Comparison of ENCODE assay signal across 11 cellular contexts in the genomic region with DNA sequence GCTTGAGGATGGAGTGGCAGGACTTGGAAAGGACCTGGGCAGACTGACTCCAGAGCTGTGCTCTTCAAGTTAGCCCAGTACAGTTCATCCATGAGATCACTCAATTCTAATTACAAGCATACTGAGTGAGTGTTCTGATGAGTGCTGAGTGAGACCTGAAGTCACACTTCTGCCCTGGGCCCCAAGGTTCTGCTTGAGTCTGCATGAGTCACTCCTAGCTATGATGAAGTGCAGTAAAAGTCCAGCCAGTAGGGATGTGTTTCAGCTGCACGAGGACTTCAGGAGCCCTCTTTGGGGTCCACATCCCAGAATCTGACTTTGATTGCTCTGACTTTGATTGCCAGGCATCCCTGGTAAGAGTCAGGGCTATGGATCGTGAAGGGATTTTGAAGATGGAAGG. TPM values are rescaled to one million over a fixed set of nuclear protein-coding genes. Genes with fewer than 3 reads are reported as not detected.
DNase-seq lines count a peak whose midpoint lies in the region; ATAC-seq, FAIRE-seq and TF ChIP-seq lines count a peak whose summit lies in the region.
"Had no signal": no experiment of that assay in that cellular context is flagged by ENCODE, and none has a peak within 500 bp of the region (broad histone marks: within the 10 kb centered on the region; RNA-seq: fewer than 3 reads in every experiment).

No MANE protein-coding gene starts in this region.

- TF ChIP-seq EP300 in K562 (IDR thresholded peaks at IDR 0.05; ENCODE audit: low read length), result no peak

- H3K27me3 Mint-ChIP-seq in naive thymus-derived CD4-positive, alpha-beta T cell, result peaks cover 0 to 6% (median 2%) of the 10 kb centered on the region in 5 donors
- H3K27me3 Mint-ChIP-seq in glutamatergic neuron (ENCODE audit: unreplicated experiment), result peaks cover 3% of the 10 kb centered on the region

- TF ChIP-seq RAD21 in K562 (CRISPR knock-in tag; conservative IDR thresholded peaks at IDR 0.05 in 1 of 2, IDR thresholded peaks at IDR 0.05 in 1 of 2), result no peak

- H3K27ac ChIP-seq in K562 (ENCODE audit: extremely low read depth, low read depth, low read length), result no peak overlapping the region
- no peak overlapping the region for H3K27ac ChIP-seq in naive thymus-derived CD4-positive, alpha-beta T cell (ENCODE audit: low read depth, low read length)
- H3K27ac ChIP-seq: thyroid gland had no signal

- peaks cover 3% of the 10 kb centered on the region for H3K9me1 ChIP-seq in K562 (ENCODE audit: control insufficient read depth, insufficient read depth, low read length)

- in situ Hi-C loops in K562 (cut with MboI), result no loop called here

- POLR2A ChIA-PET in K562 (lab: Yijun Ruan, JAX), result interaction anchor here (0.6 to 1.0 kb wide), 4 partner anchors 20 to 450 kb away, joined by 3 read pairs; no protein-coding TSS in a partner anchor
- POLR2A ChIA-PET in naive thymus-derived CD4-positive, alpha-beta T cell (lab: Charles Lee), result no interaction called here

- no peak overlapping the region for H3K4me2 ChIP-seq in K562 (ENCODE audit: insufficient read depth, low read length)

- no TSS peak for BruUV-seq in K562 (replicated peaks; lab: Mats Ljungman, UMichigan)

- peak overlapping the region in 1 of 10 donors; percentile 21 for H3K4me3 Mint-ChIP-seq in naive thymus-derived CD4-positive, alpha-beta T cell
- no peak overlapping the region for H3K4me3 Mint-ChIP-seq in glutamatergic neuron (ENCODE audit: unreplicated experiment)

- DNase-seq in AG20443 (ENCODE audit: low spot score) (peak; percentile 75), HS-5 (ENCODE audit: low read depth) (peak; percentile 37), K562 (ENCODE audit: extremely low read depth in 1 of 4, low spot score in 3 of 4) (no peak), GM10266 (ENCODE audit: extremely low spot score) (no peak), ureter (ENCODE audit: low spot score) (no peak), glutamatergic neuron (no peak)
- DNase-seq in naive thymus-derived CD4-positive, alpha-beta T cell, result peak in 1 of 9 donors; percentile 41
- DNase-seq: OCI-M1, thyroid gland had no signal

- H4K20me1 ChIP-seq in K562 (replicated peaks; ENCODE audit: control insufficient read depth, insufficient read depth, low read length), result no peaks in the 10 kb centered on the region

- H3K27ac Mint-ChIP-seq in naive thymus-derived CD4-positive, alpha-beta T cell, result peak overlapping the region in 1 of 9 donors; percentile 64
- no peak overlapping the region for H3K27ac Mint-ChIP-seq in glutamatergic neuron (ENCODE audit: unreplicated experiment)

- H2AFZ ChIP-seq in K562 (ENCODE audit: low read depth, low read length), result no peak overlapping the region

- no peaks in the 10 kb centered on the region for H3K4me1 Mint-ChIP-seq in naive thymus-derived CD4-positive, alpha-beta T cell
- H3K4me1 Mint-ChIP-seq in glutamatergic neuron (ENCODE audit: low read depth, unreplicated experiment), result peaks cover 8% of the 10 kb centered on the region

- H3K9me3 Mint-ChIP-seq in naive thymus-derived CD4-positive, alpha-beta T cell, result no peaks in the 10 kb centered on the region
- peaks cover under 1% of the 10 kb centered on the region for H3K9me3 Mint-ChIP-seq in glutamatergic neuron (ENCODE audit: unreplicated experiment)

- intact Hi-C loops in K562 (cut with micrococcal nuclease), result no loop called here
- intact Hi-C loops in naive thymus-derived CD4-positive, alpha-beta T cell (cut with micrococcal nuclease), result no loop called here

- no peak for FAIRE-seq in K562 (lab: Jason Lieb, UNC)
- FAIRE-seq: G401.6 had no signal

- TF ChIP-seq POLR2A in K562 (conservative IDR thresholded peaks at IDR 0.05), result no peak

- no peak overlapping the region for H3K9ac ChIP-seq in K562 (ENCODE audit: insufficient read depth in 1 of 2, low read depth in 2 of 2, low read length in 2 of 2)

- ATAC-seq in K562 (no peak), HG03139 (IDR thresholded peaks at IDR 0.05; ENCODE audit: unreplicated experiment) (no peak)
- ATAC-seq in naive thymus-derived CD4-positive, alpha-beta T cell, result peak; percentile 38

- H3K9me3 ChIP-seq in K562 (replicated peaks; ENCODE audit: control insufficient read depth, insufficient read depth, low read depth, low read length), result no peaks in the 10 kb centered on the region
- H3K9me3 ChIP-seq in naive thymus-derived CD4-positive, alpha-beta T cell (ENCODE audit: control insufficient read depth in 2 of 3, low read length in 3 of 3), result no peaks in the 10 kb centered on the region
- H3K9me3 ChIP-seq: thyroid gland had no signal

- no peaks in the 10 kb centered on the region for H3K36me3 Mint-ChIP-seq in naive thymus-derived CD4-positive, alpha-beta T cell
- no peaks in the 10 kb centered on the region for H3K36me3 Mint-ChIP-seq in glutamatergic neuron (ENCODE audit: unreplicated experiment)

- WGBS in K562 (ENCODE audit: insufficient coverage, low coverage, missing lambda C conversion rate), result 0% methylated on average over 2 of the region's 2 CpGs

- peaks cover 0 to 23% of the 10 kb centered on the region in 2 experiments; a peak in 4 of 5 replicates for H3K4me1 ChIP-seq in K562 (replicated peaks in 1 of 2; ENCODE audit: control insufficient read depth in 2 of 2, insufficient read depth in 2 of 2, low read length in 2 of 2)
- no peaks in the 10 kb centered on the region for H3K4me1 ChIP-seq in naive thymus-derived CD4-positive, alpha-beta T cell (ENCODE audit: control insufficient read depth in 2 of 2, insufficient read depth in 2 of 2, low read length in 2 of 2)

- CTCF ChIA-PET in K562 (lab: Yijun Ruan, JAX; ENCODE audit: low intra/inter-chr PET ratio), result no interaction called here
- CTCF ChIA-PET in naive thymus-derived CD4-positive, alpha-beta T cell (lab: Charles Lee), result no interaction called here

- no peak overlapping the region for H3K4me3 ChIP-seq in K562
- no peak overlapping the region for H3K4me3 ChIP-seq in naive thymus-derived CD4-positive, alpha-beta T cell (ENCODE audit: low read length)
- H3K4me3 ChIP-seq: thyroid gland had no signal

- H3K27me3 ChIP-seq in K562 (ENCODE audit: control insufficient read depth in 2 of 2, insufficient read depth in 2 of 2, low read length in 2 of 2), result peaks cover 23 to 58% of the 10 kb centered on the region in 2 experiments
- no peaks in the 10 kb centered on the region for H3K27me3 ChIP-seq in naive thymus-derived CD4-positive, alpha-beta T cell (ENCODE audit: control insufficient read depth in 2 of 2, insufficient read depth in 2 of 2, low read length in 2 of 2)
- H3K27me3 ChIP-seq: thyroid gland had no signal

- no peaks in the 10 kb centered on the region for H3K36me3 ChIP-seq in K562 (ENCODE audit: control insufficient read depth, insufficient read depth, low read length)
- H3K36me3 ChIP-seq in naive thymus-derived CD4-positive, alpha-beta T cell (ENCODE audit: control insufficient read depth in 2 of 3, insufficient read depth in 3 of 3, low read length in 3 of 3), result no peaks in the 10 kb centered on the region
- H3K36me3 ChIP-seq: thyroid gland had no signal

- TF ChIP-seq CTCF in K562 (IDR thresholded peaks at IDR 0.05 in 2 of 3, conservative IDR thresholded peaks at IDR 0.05 in 1 of 3; ENCODE audit: insufficient read depth in 2 of 3, low read depth in 1 of 3, low read length in 3 of 3) (no peak), GM10266 (IDR thresholded peaks at IDR 0.05; ENCODE audit: control insufficient read depth, insufficient read depth, low read depth, missing control alignments) (no peak), glutamatergic neuron (IDR thresholded peaks at IDR 0.05; ENCODE audit: partially characterized antibody, unreplicated experiment) (no peak)

- H3K79me2 ChIP-seq in K562 (ENCODE audit: control insufficient read depth, insufficient read depth, low read length), result no peaks in the 10 kb centered on the region

TF ChIP-seq in K562, 482 proteins besides CTCF, POLR2A, EP300 and RAD21 (continues in another document):
- TF ChIP-seq ARNT (IDR thresholded peaks at IDR 0.05) (no peak), ETV6 (IDR thresholded peaks at IDR 0.05; ENCODE audit: borderline replicate concordance in 1 of 2, low read depth in 2 of 2, low read length in 1 of 2) (no peak), ETV6 (CRISPR knock-in tag; IDR thresholded peaks at IDR 0.05; ENCODE audit: borderline replicate concordance) (no peak), BHLHE40 (IDR thresholded peaks at IDR 0.05; ENCODE audit: low read length) (peak; percentile 19; the same call in 1 of the 2 replicates), MEIS2 (IDR thresholded peaks at IDR 0.05; ENCODE audit: partially characterized antibody) (peak; percentile 27)

RNA-seq across cellular contexts. Expression of a gene that starts 35.8 kb away (rescaled TPM):
- 0.09 and 0.14 TPM in 2 replicates for total RNA-seq in K562 (2011; cell fraction: chromatin; rRNA removed; ENCODE audit: low replicate concordance)
- 0.17 TPM in 1 of 2 replicates, not detected in the other for total RNA-seq in K562 (2011; cell fraction: nucleolus; rRNA removed)
- total RNA-seq in K562 (2011; cell fraction: nucleoplasm; rRNA removed), result 0.15 TPM in 1 of 2 replicates, not detected in the other
- total RNA-seq in K562 (2014; rRNA removed), result not detected in 2 replicates
- total RNA-seq in K562 (2014; rRNA removed; fragmentation: Illumina TruSeq; extraction: Trizol), result not detected in 2 replicates
- 0.04 and 0.34 TPM in 2 replicates for total RNA-seq in K562 (2015; rRNA removed; fragmentation: Illumina TruSeq; extraction: Trizol)
- 0.29 and 0.33 TPM in 2 replicates for total RNA-seq in K562 (2021)
- polyA plus RNA-seq in K562 (2011; rRNA removed), result 0.01 TPM in 2 replicates
- polyA plus RNA-seq in K562 (2011; cell fraction: cytosol; rRNA removed), result 0.01 TPM in 1 of 2 replicates, not detected in the other
- polyA plus RNA-seq in K562 (2011; cell fraction: nucleus; rRNA removed), result 0.06 and 0.24 TPM in 2 replicates
- 0.21 and 0.35 TPM in 2 replicates for polyA plus RNA-seq in K562 (2012)
- polyA plus RNA-seq in K562 (2014; fragmentation: Illumina TruSeq; extraction: Trizol), result not detected in 2 replicates
- under 1 TPM in 1 of 2 experiments, not detected in 1; under 0.01 TPM for polyA plus RNA-seq in K562 (2014; fragmentation: Nextera tagmentation; extraction: Ambion mirVana)
- 0.01 TPM in 1 of 2 replicates, not detected in the other for polyA plus RNA-seq in K562 (2014; rRNA removed)
- polyA minus RNA-seq in K562 (2011; rRNA and poly(A)+ RNA removed), result 0.04 and 0.06 TPM in 2 replicates
- not detected in 2 replicates for polyA minus RNA-seq in K562 (2011; cell fraction: cytosol; rRNA and poly(A)+ RNA removed)
- under 0.01 and 0.11 TPM in 2 replicates for polyA minus RNA-seq in K562 (2011; cell fraction: nucleus; rRNA and poly(A)+ RNA removed)
- 1 to 10 TPM in 1 of 5 experiments, under 1 TPM in 4; 0.05 to 1.9 (median 0.57) TPM for total RNA-seq in naive thymus-derived CD4-positive, alpha-beta T cell
- polyA plus RNA-seq in naive thymus-derived CD4-positive, alpha-beta T cell, result under 1 TPM in 1 of 2 donors, not detected in 1; 0.24 TPM
- 61.5 TPM for total RNA-seq in ureter
- 72.7 TPM for total RNA-seq in glutamatergic neuron (ENCODE audit: unreplicated experiment)

Comparison
In these comparisons a context has a peak if more than half of its experiments do, and no peak if none do; other contexts are left out.
1. DNase-seq: peak in AG20443 (single experiment) and HS-5 (single experiment); none in K562 (0 of 4), GM10266 (single experiment), ureter (single experiment) and glutamatergic neuron (single experiment).
2. RNA of a gene that starts 35.8 kb away (total RNA-seq): 72.7 TPM in glutamatergic neuron (single experiment) and 61.5 TPM in ureter (single experiment); 0.05 to 1.9 TPM in naive thymus-derived CD4-positive, alpha-beta T cell and 0.04 to 0.34 TPM in K562; every median in the first group is over 10 times any median in the second.